Comparison of ENCODE assay signal across 7 cellular contexts in the genomic region with DNA sequence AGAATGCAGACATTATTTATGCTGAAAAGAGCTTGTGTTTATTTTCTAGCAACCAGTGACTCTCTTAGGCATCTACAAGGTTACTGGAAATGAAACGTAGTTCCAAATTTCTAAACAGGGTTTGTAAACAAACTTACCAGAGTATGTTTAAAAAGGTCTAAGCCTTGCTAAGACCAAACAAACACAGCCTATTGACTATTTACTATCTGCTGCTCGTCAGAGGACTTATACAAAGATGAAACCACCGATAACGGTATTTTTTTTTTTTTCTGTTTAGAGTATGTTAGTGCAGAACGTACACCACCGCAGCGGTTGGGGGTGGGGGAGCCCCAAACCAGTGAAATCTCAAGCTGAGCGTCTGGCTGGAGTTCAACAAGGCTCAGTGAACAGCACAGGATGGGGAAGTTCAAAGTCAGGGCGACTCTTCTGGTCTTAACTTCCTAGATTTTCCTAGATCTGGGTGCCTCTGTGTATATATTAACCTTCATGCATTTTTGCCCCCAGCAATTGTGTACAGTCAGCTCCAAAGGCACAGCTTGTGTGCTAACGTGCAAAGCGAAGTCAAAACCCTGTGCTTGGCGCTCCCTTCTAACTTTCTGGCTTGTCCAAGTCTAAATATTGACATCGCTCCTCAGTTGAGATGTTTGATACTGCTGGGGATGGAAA. TPM values are rescaled to one million over a fixed set of nuclear protein-coding genes. Genes with fewer than 3 reads are reported as not detected.
DNase-seq lines count a peak whose midpoint lies in the region; ATAC-seq and TF ChIP-seq lines count a peak whose summit lies in the region.

No MANE protein-coding gene starts in this region.

- no peak overlapping the region for H3K27ac Mint-ChIP-seq in stimulated activated memory B cell treated with anti-CD40 and anti-IgM and Interleukin-4, amounts not matched to agents 10 μg/mL and 1 μg/mL and 100 μg/mL, for 72 hours

- WGBS in mammary epithelial cell (ENCODE audit: low coverage, missing lambda C conversion rate), result 27% methylated on average over 13 of the region's 13 CpGs

- H3K4me3 Mint-ChIP-seq in stimulated activated memory B cell treated with anti-CD40 and anti-IgM and Interleukin-4, amounts not matched to agents 10 μg/mL and 1 μg/mL and 100 μg/mL, for 72 hours, result peak overlapping the region; percentile 63

- peak; percentile 55 for ATAC-seq in stimulated activated memory B cell treated with anti-CD40 and anti-IgM and Interleukin-4, amounts not matched to agents 10 μg/mL and 1 μg/mL and 100 μg/mL, for 72 hours
- no peak for ATAC-seq in GM21825 (IDR thresholded peaks at IDR 0.05; ENCODE audit: unreplicated experiment)

- H2AFZ ChIP-seq in mammary epithelial cell (ENCODE audit: low read depth, low read length), result peak overlapping the region; percentile 99

- peak overlapping the region; percentile 98 for H3K4me2 ChIP-seq in mammary epithelial cell (ENCODE audit: insufficient read depth, low read depth, low read length)

- H3K9me3 ChIP-seq in mammary epithelial cell (replicated peaks; ENCODE audit: insufficient read depth, low read length), result no peaks in the 10 kb centered on the region

- no peak overlapping the region for H3K27ac ChIP-seq in mammary epithelial cell (ENCODE audit: insufficient read depth, low read depth, low read length)

- H3K9me3 Mint-ChIP-seq in stimulated activated memory B cell treated with anti-CD40 and anti-IgM and Interleukin-4, amounts not matched to agents 10 μg/mL and 1 μg/mL and 100 μg/mL, for 72 hours, result peaks cover 3% of the 10 kb centered on the region

- H3K4me3 ChIP-seq in mammary epithelial cell (replicated peaks in 1 of 3; ENCODE audit: insufficient read depth in 1 of 3, low read depth in 2 of 3, low read length in 3 of 3), result peak overlapping the region; percentile 56 to 96 (median 64)

- H3K4me1 ChIP-seq in mammary epithelial cell (ENCODE audit: insufficient read depth, low read length), result peaks cover 16% of the 10 kb centered on the region

- H3K79me2 ChIP-seq in mammary epithelial cell (ENCODE audit: insufficient read depth, low read length), result no peaks in the 10 kb centered on the region

- dilution Hi-C loops in mammary epithelial cell (cut with HindIII; ENCODE audit: low sequenced_read_pairs), result no loop called here

- BruUV-seq in mammary epithelial cell (replicated peaks; lab: Mats Ljungman, UMichigan), result no TSS peak

- H3K9ac ChIP-seq in mammary epithelial cell (ENCODE audit: insufficient read depth, low read length), result peak overlapping the region; percentile 59

- no peaks in the 10 kb centered on the region for H4K20me1 ChIP-seq in mammary epithelial cell (ENCODE audit: insufficient read depth, low read length)

- H3K36me3 Mint-ChIP-seq in stimulated activated memory B cell treated with anti-CD40 and anti-IgM and Interleukin-4, amounts not matched to agents 10 μg/mL and 1 μg/mL and 100 μg/mL, for 72 hours, result no peaks in the 10 kb centered on the region

- H3K27me3 ChIP-seq in mammary epithelial cell (ENCODE audit: insufficient read depth, low read length), result no peaks in the 10 kb centered on the region

- TF ChIP-seq CTCF in GM13976 (IDR thresholded peaks at IDR 0.05; ENCODE audit: borderline replicate concordance, control extremely low read depth, extremely low read depth, insufficient read depth, missing control alignments) (no peak), mammary epithelial cell (conservative IDR thresholded peaks at IDR 0.05 in 1 of 2, IDR thresholded peaks at IDR 0.05 in 1 of 2; ENCODE audit: extremely low read depth in 1 of 2, insufficient read depth in 1 of 2, low read depth in 1 of 2, low read length in 2 of 2) (no peak)

- H3K27me3 Mint-ChIP-seq in stimulated activated memory B cell treated with anti-CD40 and anti-IgM and Interleukin-4, amounts not matched to agents 10 μg/mL and 1 μg/mL and 100 μg/mL, for 72 hours, result peaks cover 43% of the 10 kb centered on the region

- CTCF ChIA-PET in mammary epithelial cell (lab: Charles Lee; ENCODE audit: low non-redundant PET), result no interaction called here

- DNase-seq in GM13976 (ENCODE audit: low spot score) (peak; percentile 40), H4 (ENCODE audit: low spot score) (peak; percentile 79), NCI-H69 (lab: John Stamatoyannopoulos, UW) (peak; percentile 60), mammary epithelial cell (no peak), kidney tubule cell (ENCODE audit: low spot score) (peak; percentile 38)

- H3K4me1 Mint-ChIP-seq in stimulated activated memory B cell treated with anti-CD40 and anti-IgM and Interleukin-4, amounts not matched to agents 10 μg/mL and 1 μg/mL and 100 μg/mL, for 72 hours, result peaks cover 25% of the 10 kb centered on the region

- intact Hi-C loops in mammary epithelial cell (cut with micrococcal nuclease), result loop anchor here (1.0 to 2.0 kb wide), 2 partner anchors 48 to 59 kb away; no protein-coding TSS in a partner anchor

- H3K36me3 ChIP-seq in mammary epithelial cell (ENCODE audit: insufficient read depth, low read length), result no peaks in the 10 kb centered on the region

- in situ Hi-C loops in GM13976 (cut with MboI; ENCODE audit: low sequenced_read_pairs, unreplicated experiment), result no loop called here
- in situ Hi-C loops in mammary epithelial cell (cut with MboI; ENCODE audit: low sequenced_read_pairs in 2 of 2), result no loop called here

RNA-seq across cellular contexts. Expression of gene RHOBTB1, which starts 1.2 kb away (rescaled TPM):
- total RNA-seq in H4 (2014; rRNA removed; shearing (Covaris generic)), result 39.8 and 41.1 TPM in 2 replicates
- total RNA-seq in mammary epithelial cell, result 1 to 10 TPM; 3.4 to 6.5 TPM
- 2.4 TPM for polyA plus RNA-seq in mammary epithelial cell
- 0.83 TPM for polyA minus RNA-seq in mammary epithelial cell
